Comparison of ENCODE assay signal across 1 cellular context in genomic region chr11:120335928-120336640, GRCh38.
A peak's percentile ranks its signal among the peaks of the same experiment; 100 is the strongest.
TF ChIP-seq lines count a peak whose summit lies in the region.

TSS of gene ARHGEF12 (plus strand) at chr11:120336413. CDS start at chr11:120337244, 831 bp downstream.

TF ChIP-seq in HepG2, 621 proteins besides CTCF, POLR2A, EP300 and RAD21 (continued from another document and continues in another):
- TF ChIP-seq CREBL2 (CRISPR knock-in tag; IDR thresholded peaks at IDR 0.05; ENCODE audit: borderline replicate concordance) = no peak
- TF ChIP-seq, protein P1, sequence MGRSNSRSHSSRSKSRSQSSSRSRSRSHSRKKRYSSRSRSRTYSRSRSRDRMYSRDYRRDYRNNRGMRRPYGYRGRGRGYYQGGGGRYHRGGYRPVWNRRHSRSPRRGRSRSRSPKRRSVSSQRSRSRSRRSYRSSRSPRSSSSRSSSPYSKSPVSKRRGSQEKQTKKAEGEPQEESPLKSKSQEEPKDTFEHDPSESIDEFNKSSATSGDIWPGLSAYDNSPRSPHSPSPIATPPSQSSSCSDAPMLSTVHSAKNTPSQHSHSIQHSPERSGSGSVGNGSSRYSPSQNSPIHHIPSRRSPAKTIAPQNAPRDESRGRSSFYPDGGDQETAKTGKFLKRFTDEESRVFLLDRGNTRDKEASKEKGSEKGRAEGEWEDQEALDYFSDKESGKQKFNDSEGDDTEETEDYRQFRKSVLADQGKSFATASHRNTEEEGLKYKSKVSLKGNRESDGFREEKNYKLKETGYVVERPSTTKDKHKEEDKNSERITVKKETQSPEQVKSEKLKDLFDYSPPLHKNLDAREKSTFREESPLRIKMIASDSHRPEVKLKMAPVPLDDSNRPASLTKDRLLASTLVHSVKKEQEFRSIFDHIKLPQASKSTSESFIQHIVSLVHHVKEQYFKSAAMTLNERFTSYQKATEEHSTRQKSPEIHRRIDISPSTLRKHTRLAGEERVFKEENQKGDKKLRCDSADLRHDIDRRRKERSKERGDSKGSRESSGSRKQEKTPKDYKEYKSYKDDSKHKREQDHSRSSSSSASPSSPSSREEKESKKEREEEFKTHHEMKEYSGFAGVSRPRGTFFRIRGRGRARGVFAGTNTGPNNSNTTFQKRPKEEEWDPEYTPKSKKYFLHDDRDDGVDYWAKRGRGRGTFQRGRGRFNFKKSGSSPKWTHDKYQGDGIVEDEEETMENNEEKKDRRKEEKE (IDR thresholded peaks at IDR 0.05) = no peak
- peak; percentile 79; the same call in 1 of the 2 replicates for TF ChIP-seq ZNF572 (CRISPR knock-in tag; IDR thresholded peaks at IDR 0.05)
- 0 out of 2 replicates have a peak, but pooled peaks have one; percentile 73 for TF ChIP-seq ZNF672 (CRISPR knock-in tag; IDR thresholded peaks at IDR 0.05)
- no peak for TF ChIP-seq ELF4 (CRISPR knock-in tag; IDR thresholded peaks at IDR 0.05; ENCODE audit: borderline replicate concordance)
- TF ChIP-seq ZNF180 (CRISPR knock-in tag; IDR thresholded peaks at IDR 0.05; ENCODE audit: borderline replicate concordance, low read depth) = no peak
- TF ChIP-seq HNRNPH1 (optimal IDR thresholded peaks at IDR 0.05; ENCODE audit: low read depth, low read length) = no peak
- TF ChIP-seq ZZZ3 (CRISPR knock-in tag; IDR thresholded peaks at IDR 0.05; ENCODE audit: borderline replicate concordance) = peak; percentile 83; the same call in 1 of the 2 replicates
- TF ChIP-seq, protein P2, sequence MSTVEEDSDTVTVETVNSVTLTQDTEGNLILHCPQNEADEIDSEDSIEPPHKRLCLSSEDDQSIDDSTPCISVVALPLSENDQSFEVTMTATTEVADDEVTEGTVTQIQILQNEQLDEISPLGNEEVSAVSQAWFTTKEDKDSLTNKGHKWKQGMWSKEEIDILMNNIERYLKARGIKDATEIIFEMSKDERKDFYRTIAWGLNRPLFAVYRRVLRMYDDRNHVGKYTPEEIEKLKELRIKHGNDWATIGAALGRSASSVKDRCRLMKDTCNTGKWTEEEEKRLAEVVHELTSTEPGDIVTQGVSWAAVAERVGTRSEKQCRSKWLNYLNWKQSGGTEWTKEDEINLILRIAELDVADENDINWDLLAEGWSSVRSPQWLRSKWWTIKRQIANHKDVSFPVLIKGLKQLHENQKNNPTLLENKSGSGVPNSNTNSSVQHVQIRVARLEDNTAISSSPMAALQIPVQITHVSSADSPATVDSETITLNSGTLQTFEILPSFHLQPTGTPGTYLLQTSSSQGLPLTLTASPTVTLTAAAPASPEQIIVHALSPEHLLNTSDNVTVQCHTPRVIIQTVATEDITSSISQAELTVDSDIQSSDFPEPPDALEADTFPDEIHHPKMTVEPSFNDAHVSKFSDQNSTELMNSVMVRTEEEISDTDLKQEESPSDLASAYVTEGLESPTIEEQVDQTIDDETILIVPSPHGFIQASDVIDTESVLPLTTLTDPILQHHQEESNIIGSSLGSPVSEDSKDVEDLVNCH (CRISPR knock-in tag; IDR thresholded peaks at IDR 0.05) = no peak
- peak; percentile 72 for TF ChIP-seq PAXIP1 (CRISPR knock-in tag; conservative IDR thresholded peaks at IDR 0.05)
- TF ChIP-seq, protein P3, sequence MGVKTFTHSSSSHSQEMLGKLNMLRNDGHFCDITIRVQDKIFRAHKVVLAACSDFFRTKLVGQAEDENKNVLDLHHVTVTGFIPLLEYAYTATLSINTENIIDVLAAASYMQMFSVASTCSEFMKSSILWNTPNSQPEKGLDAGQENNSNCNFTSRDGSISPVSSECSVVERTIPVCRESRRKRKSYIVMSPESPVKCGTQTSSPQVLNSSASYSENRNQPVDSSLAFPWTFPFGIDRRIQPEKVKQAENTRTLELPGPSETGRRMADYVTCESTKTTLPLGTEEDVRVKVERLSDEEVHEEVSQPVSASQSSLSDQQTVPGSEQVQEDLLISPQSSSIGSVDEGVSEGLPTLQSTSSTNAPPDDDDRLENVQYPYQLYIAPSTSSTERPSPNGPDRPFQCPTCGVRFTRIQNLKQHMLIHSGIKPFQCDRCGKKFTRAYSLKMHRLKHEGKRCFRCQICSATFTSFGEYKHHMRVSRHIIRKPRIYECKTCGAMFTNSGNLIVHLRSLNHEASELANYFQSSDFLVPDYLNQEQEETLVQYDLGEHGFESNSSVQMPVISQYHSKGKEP (CRISPR knock-in tag; IDR thresholded peaks at IDR 0.05) = no peak
- TF ChIP-seq, protein P4, sequence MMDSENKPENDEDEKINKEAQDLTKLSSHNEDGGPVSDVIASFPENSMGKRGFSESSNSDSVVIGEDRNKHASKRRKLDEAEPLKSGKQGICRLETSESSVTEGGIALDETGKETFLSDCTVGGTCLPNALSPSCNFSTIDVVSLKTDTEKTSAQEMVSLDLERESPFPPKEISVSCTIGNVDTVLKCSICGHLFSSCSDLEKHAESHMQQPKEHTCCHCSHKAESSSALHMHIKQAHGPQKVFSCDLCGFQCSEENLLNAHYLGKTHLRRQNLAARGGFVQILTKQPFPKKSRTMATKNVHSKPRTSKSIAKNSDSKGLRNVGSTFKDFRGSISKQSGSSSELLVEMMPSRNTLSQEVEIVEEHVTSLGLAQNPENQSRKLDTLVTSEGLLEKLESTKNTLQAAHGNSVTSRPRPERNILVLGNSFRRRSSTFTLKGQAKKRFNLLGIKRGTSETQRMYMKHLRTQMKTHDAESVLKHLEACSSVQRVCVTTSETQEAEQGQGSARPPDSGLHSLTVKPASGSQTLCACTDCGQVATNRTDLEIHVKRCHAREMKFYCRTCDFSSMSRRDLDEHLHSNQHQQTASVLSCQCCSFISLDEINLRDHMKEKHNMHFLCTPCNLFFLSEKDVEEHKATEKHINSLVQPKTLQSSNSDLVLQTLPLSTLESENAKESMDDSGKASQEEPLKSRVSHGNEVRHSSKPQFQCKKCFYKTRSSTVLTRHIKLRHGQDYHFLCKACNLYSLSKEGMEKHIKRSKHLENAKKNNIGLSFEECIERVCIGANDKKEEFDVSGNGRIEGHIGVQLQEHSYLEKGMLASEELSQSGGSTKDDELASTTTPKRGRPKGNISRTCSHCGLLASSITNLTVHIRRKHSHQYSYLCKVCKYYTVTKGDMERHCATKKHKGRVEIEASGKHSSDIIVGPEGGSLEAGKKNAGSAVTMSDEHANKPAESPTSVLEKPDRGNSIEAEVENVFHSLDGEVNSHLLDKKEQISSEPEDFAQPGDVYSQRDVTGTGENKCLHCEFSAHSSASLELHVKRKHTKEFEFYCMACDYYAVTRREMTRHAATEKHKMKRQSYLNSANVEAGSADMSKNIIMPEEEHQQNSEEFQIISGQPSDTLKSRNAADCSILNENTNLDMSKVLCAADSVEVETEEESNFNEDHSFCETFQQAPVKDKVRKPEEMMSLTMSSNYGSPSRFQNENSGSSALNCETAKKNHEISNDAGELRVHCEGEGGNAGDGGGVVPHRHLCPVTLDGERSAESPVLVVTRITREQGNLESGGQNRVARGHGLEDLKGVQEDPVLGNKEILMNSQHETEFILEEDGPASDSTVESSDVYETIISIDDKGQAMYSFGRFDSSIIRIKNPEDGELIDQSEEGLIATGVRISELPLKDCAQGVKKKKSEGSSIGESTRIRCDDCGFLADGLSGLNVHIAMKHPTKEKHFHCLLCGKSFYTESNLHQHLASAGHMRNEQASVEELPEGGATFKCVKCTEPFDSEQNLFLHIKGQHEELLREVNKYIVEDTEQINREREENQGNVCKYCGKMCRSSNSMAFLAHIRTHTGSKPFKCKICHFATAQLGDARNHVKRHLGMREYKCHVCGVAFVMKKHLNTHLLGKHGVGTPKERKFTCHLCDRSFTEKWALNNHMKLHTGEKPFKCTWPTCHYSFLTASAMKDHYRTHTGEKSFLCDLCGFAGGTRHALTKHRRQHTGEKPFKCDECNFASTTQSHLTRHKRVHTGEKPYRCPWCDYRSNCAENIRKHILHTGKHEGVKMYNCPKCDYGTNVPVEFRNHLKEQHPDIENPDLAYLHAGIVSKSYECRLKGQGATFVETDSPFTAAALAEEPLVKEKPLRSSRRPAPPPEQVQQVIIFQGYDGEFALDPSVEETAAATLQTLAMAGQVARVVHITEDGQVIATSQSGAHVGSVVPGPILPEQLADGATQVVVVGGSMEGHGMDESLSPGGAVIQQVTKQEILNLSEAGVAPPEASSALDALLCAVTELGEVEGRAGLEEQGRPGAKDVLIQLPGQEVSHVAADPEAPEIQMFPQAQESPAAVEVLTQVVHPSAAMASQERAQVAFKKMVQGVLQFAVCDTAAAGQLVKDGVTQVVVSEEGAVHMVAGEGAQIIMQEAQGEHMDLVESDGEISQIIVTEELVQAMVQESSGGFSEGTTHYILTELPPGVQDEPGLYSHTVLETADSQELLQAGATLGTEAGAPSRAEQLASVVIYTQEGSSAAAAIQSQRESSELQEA (CRISPR knock-in tag; IDR thresholded peaks at IDR 0.05; ENCODE audit: not compliant biosample characterization) = no peak
- TF ChIP-seq, protein P5, sequence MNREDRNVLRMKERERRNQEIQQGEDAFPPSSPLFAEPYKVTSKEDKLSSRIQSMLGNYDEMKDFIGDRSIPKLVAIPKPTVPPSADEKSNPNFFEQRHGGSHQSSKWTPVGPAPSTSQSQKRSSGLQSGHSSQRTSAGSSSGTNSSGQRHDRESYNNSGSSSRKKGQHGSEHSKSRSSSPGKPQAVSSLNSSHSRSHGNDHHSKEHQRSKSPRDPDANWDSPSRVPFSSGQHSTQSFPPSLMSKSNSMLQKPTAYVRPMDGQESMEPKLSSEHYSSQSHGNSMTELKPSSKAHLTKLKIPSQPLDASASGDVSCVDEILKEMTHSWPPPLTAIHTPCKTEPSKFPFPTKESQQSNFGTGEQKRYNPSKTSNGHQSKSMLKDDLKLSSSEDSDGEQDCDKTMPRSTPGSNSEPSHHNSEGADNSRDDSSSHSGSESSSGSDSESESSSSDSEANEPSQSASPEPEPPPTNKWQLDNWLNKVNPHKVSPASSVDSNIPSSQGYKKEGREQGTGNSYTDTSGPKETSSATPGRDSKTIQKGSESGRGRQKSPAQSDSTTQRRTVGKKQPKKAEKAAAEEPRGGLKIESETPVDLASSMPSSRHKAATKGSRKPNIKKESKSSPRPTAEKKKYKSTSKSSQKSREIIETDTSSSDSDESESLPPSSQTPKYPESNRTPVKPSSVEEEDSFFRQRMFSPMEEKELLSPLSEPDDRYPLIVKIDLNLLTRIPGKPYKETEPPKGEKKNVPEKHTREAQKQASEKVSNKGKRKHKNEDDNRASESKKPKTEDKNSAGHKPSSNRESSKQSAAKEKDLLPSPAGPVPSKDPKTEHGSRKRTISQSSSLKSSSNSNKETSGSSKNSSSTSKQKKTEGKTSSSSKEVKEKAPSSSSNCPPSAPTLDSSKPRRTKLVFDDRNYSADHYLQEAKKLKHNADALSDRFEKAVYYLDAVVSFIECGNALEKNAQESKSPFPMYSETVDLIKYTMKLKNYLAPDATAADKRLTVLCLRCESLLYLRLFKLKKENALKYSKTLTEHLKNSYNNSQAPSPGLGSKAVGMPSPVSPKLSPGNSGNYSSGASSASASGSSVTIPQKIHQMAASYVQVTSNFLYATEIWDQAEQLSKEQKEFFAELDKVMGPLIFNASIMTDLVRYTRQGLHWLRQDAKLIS (CRISPR knock-in tag; IDR thresholded peaks at IDR 0.05) = 0 out of 2 replicates have a peak, but pooled peaks have one; percentile 43
- peak; percentile 11 for TF ChIP-seq AGO2 (optimal IDR thresholded peaks at IDR 0.05; ENCODE audit: low read depth, low read length)
- TF ChIP-seq SIN3A (IDR thresholded peaks at IDR 0.05; ENCODE audit: borderline replicate concordance, low read depth, low read length) = peak; percentile 70; the same call in 1 of the 2 replicates
- TF ChIP-seq SRF (IDR thresholded peaks at IDR 0.05; ENCODE audit: low read depth, low read length) = 0 out of 2 replicates have a peak, but pooled peaks have one; percentile 35
- TF ChIP-seq ZNF768 (CRISPR knock-in tag; IDR thresholded peaks at IDR 0.05) = peak; percentile 81
- 0 out of 2 replicates have a peak, but pooled peaks have one; percentile 39 for TF ChIP-seq ZNF674 (CRISPR knock-in tag; IDR thresholded peaks at IDR 0.05; ENCODE audit: low read depth)
- TF ChIP-seq ZNF792 (CRISPR knock-in tag; IDR thresholded peaks at IDR 0.05) = peak; percentile 73; the same call in 1 of the 2 replicates
- TF ChIP-seq GATAD2A (CRISPR knock-in tag; IDR thresholded peaks at IDR 0.05) = peak; percentile 89
- TF ChIP-seq HNRNPK (IDR thresholded peaks at IDR 0.05; ENCODE audit: low read depth, low read length, poor library complexity, severe bottlenecking) = peak; percentile 80
- TF ChIP-seq ZNF510 (CRISPR knock-in tag; IDR thresholded peaks at IDR 0.05; ENCODE audit: low read depth) = no peak
- TF ChIP-seq ATAD3A (CRISPR knock-in tag; IDR thresholded peaks at IDR 0.05) = no peak
- TF ChIP-seq ZNF543 (CRISPR knock-in tag; IDR thresholded peaks at IDR 0.05) = no peak; the same call in 1 of the 2 replicates
- TF ChIP-seq PITX1 (CRISPR knock-in tag; IDR thresholded peaks at IDR 0.05) = peak; percentile 75; the same call in 1 of the 2 replicates
- TF ChIP-seq, protein P6, sequence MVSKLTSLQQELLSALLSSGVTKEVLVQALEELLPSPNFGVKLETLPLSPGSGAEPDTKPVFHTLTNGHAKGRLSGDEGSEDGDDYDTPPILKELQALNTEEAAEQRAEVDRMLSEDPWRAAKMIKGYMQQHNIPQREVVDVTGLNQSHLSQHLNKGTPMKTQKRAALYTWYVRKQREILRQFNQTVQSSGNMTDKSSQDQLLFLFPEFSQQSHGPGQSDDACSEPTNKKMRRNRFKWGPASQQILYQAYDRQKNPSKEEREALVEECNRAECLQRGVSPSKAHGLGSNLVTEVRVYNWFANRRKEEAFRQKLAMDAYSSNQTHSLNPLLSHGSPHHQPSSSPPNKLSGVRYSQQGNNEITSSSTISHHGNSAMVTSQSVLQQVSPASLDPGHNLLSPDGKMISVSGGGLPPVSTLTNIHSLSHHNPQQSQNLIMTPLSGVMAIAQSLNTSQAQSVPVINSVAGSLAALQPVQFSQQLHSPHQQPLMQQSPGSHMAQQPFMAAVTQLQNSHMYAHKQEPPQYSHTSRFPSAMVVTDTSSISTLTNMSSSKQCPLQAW (CRISPR knock-in tag; IDR thresholded peaks at IDR 0.05) = peak; percentile 91
- 0 out of 2 replicates have a peak, but pooled peaks have one; percentile 12 for TF ChIP-seq ZNF264 (CRISPR knock-in tag; IDR thresholded peaks at IDR 0.05)
- TF ChIP-seq ZNF841 (CRISPR knock-in tag; IDR thresholded peaks at IDR 0.05; ENCODE audit: borderline replicate concordance) = peak; percentile 68; the same call in 1 of the 2 replicates
- peak; percentile 81 for TF ChIP-seq ZNF883 (CRISPR knock-in tag; IDR thresholded peaks at IDR 0.05; ENCODE audit: not compliant biosample characterization)
